In the genomic region with DNA sequence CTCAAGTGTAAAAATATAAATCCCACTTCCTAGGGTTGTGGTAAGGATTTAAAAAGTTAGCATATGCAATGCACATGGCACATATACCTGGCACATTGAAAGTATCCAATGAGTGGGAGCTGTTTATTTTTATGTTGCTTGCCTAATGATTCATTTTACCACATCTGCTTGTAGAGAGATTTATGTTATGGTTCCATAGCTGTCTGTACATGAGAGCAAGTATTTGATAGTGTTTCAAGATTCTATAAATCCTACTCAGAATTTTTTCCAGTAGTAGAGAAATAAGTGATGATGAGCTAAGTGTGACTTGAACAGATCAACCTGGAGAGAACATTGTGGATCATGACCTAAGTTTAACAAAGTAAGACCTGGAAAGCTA, we compare ENCODE assay signal across 34 cellular contexts.
"Had no signal": no experiment of that assay in that cellular context is flagged by ENCODE, and none has a peak within 500 bp of the region (broad histone marks: within the 10 kb centered on the region; RNA-seq: fewer than 3 reads in every experiment).

No MANE protein-coding gene starts in this region.

- H3K27ac ChIP-seq: adrenal gland, ascending aorta, cardiac muscle cell, VCaP had no signal

- ATAC-seq: activated CD8-positive, alpha-beta T cell treated with anti-CD3 and anti-CD28 coated beads for 36 hours; activated naive CD4-positive, alpha-beta T cell treated with anti-CD3 and anti-CD28 coated beads, Interleukin-2, amount 50 U/mL, for 72 hours; activated T-cell treated with anti-CD3 and anti-CD28 coated beads, Interleukin-2, amount 50 U/mL, for 4 hours; activated T-cell treated with anti-CD3 and anti-CD28 coated beads, Interleukin-2, amount 50 U/mL, for 72 hours; activated T-helper 17 cell treated with anti-CD3 and anti-CD28 coated beads, Interleukin-2, amount 50 U/mL, for 72 hours had no signal

- H3K4me1 ChIP-seq: adrenal gland, ascending aorta had no signal

- H3K4me3 Mint-ChIP-seq: activated B cell treated with CpG ODN at 0.5 μM for 24 hours; activated CD4-positive, alpha-beta memory T cell treated with anti-CD3 and anti-CD28 coated beads for 36 hours; activated CD4-positive, alpha-beta T cell treated with anti-CD3 and anti-CD28 coated beads, Interleukin-2, amount 10 ng/mL, durations not matched to agents 24 days and 14 days; activated CD8-positive, alpha-beta T cell treated with anti-CD3 and anti-CD28 coated beads for 36 hours; activated naive CD4-positive, alpha-beta T cell treated with anti-CD3 and anti-CD28 coated beads for 36 hours; activated naive CD8-positive, alpha-beta T cell treated with anti-CD3 and anti-CD28 coated beads for 36 hours; activated T-cell treated with anti-CD3 and anti-CD28 coated beads, Interleukin-2, amount 50 U/mL, for 4 hours; activated T-cell treated with anti-CD3 and anti-CD28 coated beads, Interleukin-2, amount 50 U/mL, for 72 hours; activated T-helper 1 cell treated with anti-CD3 and anti-CD28 coated beads, Interleukin-12 subunit alpha, Interleukin-12 subunit beta, Interleukin-2, Interleukin-4 antibody, amounts not matched to agents 30 ng/mL and 10 ng/mL and 1 ng/mL, durations not matched to agents 14 hours and 24 hours and 36 hours; activated T-helper 17 cell treated with anti-CD3 and anti-CD28 coated beads, Interleukin-2, amount 50 U/mL, for 72 hours; brain; central memory CD8-positive, alpha-beta T cell; T-helper 1 cell treated with Interleukin-12 subunit alpha and Interleukin-12 subunit beta and Interleukin-4 antibody, amounts not matched to agents 30 μg/mL and 1 μg/mL, for 36 hours; T-helper 2 cell treated with Interferon-gamma antibody and Interleukin-4, amounts not matched to agents 5 μg/mL and 100 μg/mL, for 36 hours had no signal

- H3K36me3 ChIP-seq: adrenal gland, ascending aorta, cardiac muscle cell had no signal

- H3K27ac Mint-ChIP-seq: activated B cell treated with CpG ODN at 0.5 μM for 24 hours; activated CD4-positive, alpha-beta memory T cell treated with anti-CD3 and anti-CD28 coated beads for 36 hours; activated CD4-positive, alpha-beta T cell treated with anti-CD3 and anti-CD28 coated beads, Interleukin-2, amount 10 ng/mL, durations not matched to agents 24 days and 14 days; activated CD8-positive, alpha-beta T cell treated with anti-CD3 and anti-CD28 coated beads for 36 hours; activated naive CD4-positive, alpha-beta T cell treated with anti-CD3 and anti-CD28 coated beads for 36 hours; activated naive CD4-positive, alpha-beta T cell treated with anti-CD3 and anti-CD28 coated beads, Interleukin-2, amount 50 U/mL, for 72 hours; activated naive CD8-positive, alpha-beta T cell treated with anti-CD3 and anti-CD28 coated beads for 36 hours; activated T-cell treated with anti-CD3 and anti-CD28 coated beads, Interleukin-2, amount 50 U/mL, for 72 hours; activated T-helper 1 cell treated with anti-CD3 and anti-CD28 coated beads, Interleukin-12 subunit alpha, Interleukin-12 subunit beta, Interleukin-2, Interleukin-4 antibody, amounts not matched to agents 30 ng/mL and 10 ng/mL and 1 ng/mL, durations not matched to agents 14 hours and 24 hours and 36 hours; activated T-helper 17 cell treated with anti-CD3 and anti-CD28 coated beads, Interleukin-2, amount 50 U/mL, for 72 hours; brain; T-helper 1 cell treated with Interleukin-12 subunit alpha and Interleukin-12 subunit beta and Interleukin-4 antibody, amounts not matched to agents 30 μg/mL and 1 μg/mL, for 36 hours; T-helper 2 cell treated with Interferon-gamma antibody and Interleukin-4, amounts not matched to agents 5 μg/mL and 100 μg/mL, for 36 hours had no signal

- H3K4me3 ChIP-seq: adrenal gland, ascending aorta, cardiac muscle cell had no signal

- H3K27me3 ChIP-seq: adrenal gland, ascending aorta, cardiac muscle cell had no signal

- H3K27me3 Mint-ChIP-seq: activated B cell treated with CpG ODN at 0.5 μM for 24 hours; activated CD4-positive, alpha-beta memory T cell treated with anti-CD3 and anti-CD28 coated beads for 36 hours; activated CD4-positive, alpha-beta T cell treated with anti-CD3 and anti-CD28 coated beads, Interleukin-2, amount 10 ng/mL, durations not matched to agents 24 days and 14 days; activated T-helper 17 cell treated with anti-CD3 and anti-CD28 coated beads, Interleukin-2, amount 50 U/mL, for 72 hours; central memory CD8-positive, alpha-beta T cell had no signal

- H3K9me3 Mint-ChIP-seq: activated CD4-positive, alpha-beta memory T cell treated with anti-CD3 and anti-CD28 coated beads for 36 hours; activated CD4-positive, alpha-beta T cell treated with anti-CD3 and anti-CD28 coated beads, Interleukin-2, amount 10 ng/mL, durations not matched to agents 24 days and 14 days; activated CD8-positive, alpha-beta T cell treated with anti-CD3 and anti-CD28 coated beads for 36 hours; activated naive CD4-positive, alpha-beta T cell treated with anti-CD3 and anti-CD28 coated beads for 36 hours; activated naive CD4-positive, alpha-beta T cell treated with anti-CD3 and anti-CD28 coated beads, Interleukin-2, amount 50 U/mL, for 72 hours; activated naive CD8-positive, alpha-beta T cell treated with anti-CD3 and anti-CD28 coated beads for 36 hours; activated T-cell treated with anti-CD3 and anti-CD28 coated beads, Interleukin-2, amount 50 U/mL, for 4 hours; activated T-cell treated with anti-CD3 and anti-CD28 coated beads, Interleukin-2, amount 50 U/mL, for 72 hours; activated T-helper 1 cell treated with anti-CD3 and anti-CD28 coated beads, Interleukin-12 subunit alpha, Interleukin-12 subunit beta, Interleukin-2, Interleukin-4 antibody, amounts not matched to agents 30 ng/mL and 10 ng/mL and 1 ng/mL, durations not matched to agents 14 hours and 24 hours and 36 hours; activated T-helper 17 cell treated with anti-CD3 and anti-CD28 coated beads, Interleukin-2, amount 50 U/mL, for 72 hours; brain; T-helper 1 cell treated with Interleukin-12 subunit alpha and Interleukin-12 subunit beta and Interleukin-4 antibody, amounts not matched to agents 30 μg/mL and 1 μg/mL, for 36 hours; T-helper 2 cell treated with Interferon-gamma antibody and Interleukin-4, amounts not matched to agents 5 μg/mL and 100 μg/mL, for 36 hours had no signal

- H3K36me3 Mint-ChIP-seq: activated CD4-positive, alpha-beta memory T cell treated with anti-CD3 and anti-CD28 coated beads for 36 hours; activated naive CD4-positive, alpha-beta T cell treated with anti-CD3 and anti-CD28 coated beads, Interleukin-2, amount 50 U/mL, for 72 hours; activated naive CD8-positive, alpha-beta T cell treated with anti-CD3 and anti-CD28 coated beads for 36 hours; brain had no signal

- H3K9me3 ChIP-seq: adrenal gland, ascending aorta had no signal

- H3K4me1 Mint-ChIP-seq: activated B cell treated with CpG ODN at 0.5 μM for 24 hours; activated CD4-positive, alpha-beta T cell treated with anti-CD3 and anti-CD28 coated beads, Interleukin-2, amount 10 ng/mL, durations not matched to agents 24 days and 14 days; activated naive CD8-positive, alpha-beta T cell treated with anti-CD3 and anti-CD28 coated beads for 36 hours; activated T-helper 17 cell treated with anti-CD3 and anti-CD28 coated beads, Interleukin-2, amount 50 U/mL, for 72 hours; brain; central memory CD8-positive, alpha-beta T cell had no signal

- DNase-seq: activated B cell treated with CpG ODN at 0.5 μM for 24 hours; activated CD4-positive, alpha-beta memory T cell treated with anti-CD3 and anti-CD28 coated beads for 36 hours; activated CD4-positive, alpha-beta T cell treated with anti-CD3 and anti-CD28 coated beads for 4 hours; activated CD4-positive, alpha-beta T cell treated with anti-CD3 and anti-CD28 coated beads, Interleukin-2, amount 10 ng/mL, durations not matched to agents 24 days and 14 days; activated CD4-positive, alpha-beta T cell treated with anti-CD3 and anti-CD28 coated beads, Interleukin-2, amount 50 U/mL, for 1 hour; activated CD4-positive, alpha-beta T cell treated with anti-CD3 and anti-CD28 coated beads, Interleukin-2, amount 50 U/mL, for 4 hours; activated CD4-positive, CD25-positive, alpha-beta regulatory T cell treated with anti-CD3 and anti-CD28 coated beads, Interleukin-2, amount 50 U/mL, for 72 hours; activated CD8-positive, alpha-beta memory T cell treated with anti-CD3 and anti-CD28 coated beads, Interleukin-2, amount 50 U/mL, for 4 hours; activated CD8-positive, alpha-beta T cell treated with anti-CD3 and anti-CD28 coated beads for 36 hours; activated effector memory CD4-positive, alpha-beta T cell treated with anti-CD3 and anti-CD28 coated beads, Interleukin-2, amount 50 U/mL, for 16 hours; activated gamma-delta T cell treated with Interleukin-2 at 50 U/mL for 16 hours; activated naive CD4-positive, alpha-beta T cell; activated naive CD4-positive, alpha-beta T cell treated with anti-CD3 and anti-CD28 coated beads for 36 hours; activated naive CD4-positive, alpha-beta T cell treated with anti-CD3 and anti-CD28 coated beads, Interleukin-2, amount 50 U/mL, for 16 hours; activated naive CD8-positive, alpha-beta T cell treated with anti-CD3 and anti-CD28 coated beads for 36 hours; activated T-cell treated with anti-CD3 and anti-CD28 coated beads for 4 hours; activated T-cell treated with anti-CD3 and anti-CD28 coated beads, Interleukin-2, amount 50 U/mL, for 1 hour; activated T-cell treated with anti-CD3 and anti-CD28 coated beads, Interleukin-2, amount 50 U/mL, for 4 hours; activated T-cell treated with anti-CD3 and anti-CD28 coated beads, Interleukin-2, amount 50 U/mL, for 72 hours; adrenal gland; caudate nucleus; T-helper 1 cell; T-helper 2 cell; T-helper 9 cell had no signal
